Comparison of ENCODE assay signal across 21 cellular contexts in genomic region chr1:76337777-76338176, GRCh38.
"Had no signal": no experiment of that assay in that cellular context is flagged by ENCODE, and none has a peak within 500 bp of the region (broad histone marks: within the 10 kb centered on the region; RNA-seq: fewer than 3 reads in every experiment).

No MANE protein-coding gene starts in this region.

- H3K4me1 Mint-ChIP-seq: naive thymus-derived CD8-positive, alpha-beta T cell; stimulated activated effector memory CD8-positive, alpha-beta T cell treated with anti-CD3 and anti-CD28 coated beads, Interleukin-12 subunit alpha, Interleukin-12 subunit beta, amount 100 ng/mL, for 72 hours had no signal

- H3K36me3 ChIP-seq: gastrocnemius medialis, heart right ventricle, right lobe of liver, suprapubic skin, thyroid gland, upper lobe of left lung, uterus had no signal

- H3K9me3 ChIP-seq: gastrocnemius medialis, mucosa of descending colon, right lobe of liver, suprapubic skin, thyroid gland, upper lobe of left lung, uterus had no signal

- H3K27me3 ChIP-seq: dorsolateral prefrontal cortex, gastrocnemius medialis, heart right ventricle, right lobe of liver, suprapubic skin, thyroid gland, upper lobe of left lung, uterus had no signal

- H3K4me1 ChIP-seq: gastrocnemius medialis, right lobe of liver, upper lobe of left lung, uterus had no signal

- H3K4me3 ChIP-seq: gastrocnemius medialis, heart right ventricle, mucosa of descending colon, right lobe of liver, suprapubic skin, thyroid gland, upper lobe of left lung, uterus had no signal

- ATAC-seq: esophagus mucosa; gastrocnemius medialis; left colon; naive thymus-derived CD8-positive, alpha-beta T cell; stimulated activated effector memory CD8-positive, alpha-beta T cell treated with anti-CD3 and anti-CD28 coated beads, Interleukin-12 subunit alpha, Interleukin-12 subunit beta, amount 100 ng/mL, for 72 hours; stimulated activated naive CD8-positive, alpha-beta T cell treated with anti-CD3 and anti-CD28 coated beads, Interleukin-15, Interleukin-2, amounts not matched to agents 100 U/mL and 50 U/mL, for 24 hours had no signal

- H3K36me3 Mint-ChIP-seq: stimulated activated effector memory CD8-positive, alpha-beta T cell treated with anti-CD3 and anti-CD28 coated beads, Interleukin-12 subunit alpha, Interleukin-12 subunit beta, amount 100 ng/mL, for 72 hours had no signal

- H3K27me3 Mint-ChIP-seq: progenitor cell of endocrine pancreas had no signal

- H3K27ac Mint-ChIP-seq: naive thymus-derived CD8-positive, alpha-beta T cell; progenitor cell of endocrine pancreas; stimulated activated effector memory CD8-positive, alpha-beta T cell treated with anti-CD3 and anti-CD28 coated beads, Interleukin-12 subunit alpha, Interleukin-12 subunit beta, amount 100 ng/mL, for 72 hours had no signal

- H3K27ac ChIP-seq: gastrocnemius medialis, heart right ventricle, right lobe of liver, suprapubic skin, thyroid gland, upper lobe of left lung, uterus had no signal

- H3K4me3 Mint-ChIP-seq: naive thymus-derived CD8-positive, alpha-beta T cell; stimulated activated effector memory CD8-positive, alpha-beta T cell treated with anti-CD3 and anti-CD28 coated beads, Interleukin-12 subunit alpha, Interleukin-12 subunit beta, amount 100 ng/mL, for 72 hours had no signal

- FAIRE-seq: endometrium, keratinocyte had no signal

- DNase-seq: cortex of kidney; effector CD8-positive, alpha-beta T cell; naive thymus-derived CD8-positive, alpha-beta T cell; stimulated activated CD4-positive, alpha-beta T cell treated with anti-CD3 and anti-CD28 coated beads, Interleukin-4, amount 100 ng/mL, for 1 hour; stimulated activated CD8-positive, alpha-beta memory T cell treated with anti-CD3 and anti-CD28 coated beads, Interleukin-4, amount 100 ng/mL, for 48 hours; stimulated activated naive CD8-positive, alpha-beta T cell treated with anti-CD3 and anti-CD28 coated beads, Interleukin-15, Interleukin-2, amounts not matched to agents 100 U/mL and 50 U/mL, for 24 hours had no signal
